7 cellular contexts compared by ENCODE assay signal in the genomic region with DNA sequence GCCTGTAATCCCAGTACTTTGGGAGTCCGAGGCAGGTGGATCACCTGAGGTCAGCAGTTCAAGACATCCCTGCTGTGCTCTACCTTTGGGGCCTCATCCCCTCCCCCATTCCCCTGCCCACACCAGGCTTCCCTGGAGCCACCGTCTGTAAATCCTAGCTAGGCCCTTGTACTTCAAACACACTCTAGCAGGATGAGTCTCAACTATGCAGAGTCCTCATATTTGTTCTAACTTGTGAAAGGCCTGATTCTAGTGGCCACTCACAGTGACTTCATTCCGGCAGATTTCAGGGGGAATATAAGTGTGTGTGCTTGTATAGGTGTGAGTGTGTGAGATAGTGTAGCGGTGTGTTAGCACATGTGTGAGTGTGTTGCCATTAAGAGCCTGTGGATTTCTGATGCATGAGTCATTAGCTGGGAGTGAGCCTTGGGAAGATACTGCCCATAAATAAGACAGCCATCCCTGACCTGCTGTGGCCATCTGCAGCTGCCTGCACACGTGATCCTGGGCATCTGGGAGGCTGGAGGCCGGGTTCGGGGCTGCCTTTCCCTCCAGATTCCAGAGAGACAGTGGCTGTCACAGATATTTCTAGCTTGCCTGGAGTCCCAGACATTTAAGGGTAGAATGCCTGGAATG. TPM values are rescaled to one million over a fixed set of nuclear protein-coding genes. Genes with fewer than 3 reads are reported as not detected.
A peak's percentile ranks its signal among the peaks of the same experiment; 100 is the strongest.
DNase-seq lines count a peak whose midpoint lies in the region; FAIRE-seq and TF ChIP-seq lines count a peak whose summit lies in the region.

No MANE protein-coding gene starts in this region.

- in situ Hi-C loops in GM23248 (cut with MboI), result no loop called here

- TF ChIP-seq POLR2A in GM12892 (IDR thresholded peaks at IDR 0.05; ENCODE audit: low read depth, low read length), result no peak

- WGBS in GM23248 (ENCODE audit: low coverage in 1 of 2, low lambda C conversion rate in 2 of 2, missing lambda C conversion rate in 2 of 2), 2 experiments, result 56 to 59% methylated on average over 7 of the region's 7 CpGs

- H4K20me1 ChIP-seq in GM23248 (ENCODE audit: insufficient read depth), result no peaks in the 10 kb centered on the region

- H3F3A ChIP-seq in GM23248 (ENCODE audit: insufficient read depth), result peaks cover 11% of the 10 kb centered on the region

- no peaks in the 10 kb centered on the region for H3K9me3 ChIP-seq in GM23248 (ENCODE audit: low read depth)

- no peak overlapping the region for H3K27ac ChIP-seq in GM23248

- H3K9ac ChIP-seq in GM23248, result no peak overlapping the region

- H3K4me3 ChIP-seq in GM23248 (no peak overlapping the region), retinal pigment epithelial cell (ENCODE audit: low read length) (no peak overlapping the region)

- intact Hi-C loops in head of caudate nucleus (cut with DNase I), result no loop called here

- H3K36me3 ChIP-seq in GM23248 (ENCODE audit: low read depth), result no peaks in the 10 kb centered on the region

- H3K27me3 ChIP-seq in GM23248 (replicated peaks; ENCODE audit: insufficient read depth), result peaks cover 26% of the 10 kb centered on the region

- no peak for FAIRE-seq in GM12892 (lab: Jason Lieb, UNC)

- H3K4me2 ChIP-seq in GM23248 (ENCODE audit: unreplicated experiment), result peak overlapping the region; percentile 41

- H3K9me2 ChIP-seq in GM23248 (ENCODE audit: insufficient read depth), result no peaks in the 10 kb centered on the region

- no peak for TF ChIP-seq CTCF in retinal pigment epithelial cell (conservative IDR thresholded peaks at IDR 0.05; ENCODE audit: low read depth, low read length)

- no peak overlapping the region for H2AFZ ChIP-seq in GM23248

- H3K4me1 ChIP-seq in GM23248 (ENCODE audit: insufficient read depth), result peaks cover 12% of the 10 kb centered on the region

- DNase-seq in GM23248 (peak; percentile 87), RPMI7951 (ENCODE audit: low read depth) (peak; percentile 96), fibroblast of peridontal ligament (ENCODE audit: extremely low read depth) (peak; percentile 84), retinal pigment epithelial cell (ENCODE audit: low read depth) (peak; percentile 53), GDM1 (lab: John Stamatoyannopoulos, UW) (no peak), head of caudate nucleus (no peak), GM12892 (ENCODE audit: insufficient read length) (no peak)

- H3K79me2 ChIP-seq in GM23248 (ENCODE audit: insufficient read depth), result no peaks in the 10 kb centered on the region

RNA-seq across cellular contexts. Expression of gene NEURL1, which starts 1.7 kb away (rescaled TPM):
- total RNA-seq in GM23248 (2014; rRNA removed; shearing (Covaris generic)), result 0.63 and 1.1 TPM in 2 replicates
- polyA plus RNA-seq in GM23248 (2016; fragmentation: Nextera tagmentation; extraction: Ambion mirVana), result 1.5 TPM in 2 replicates
- not detected in 2 replicates for total RNA-seq in RPMI7951 (2014; rRNA removed; shearing (Covaris generic))
- 0.36 TPM for polyA plus RNA-seq in GM12892 (2012; ENCODE audit: missing spikeins)

RNA-seq across cellular contexts. Expression of gene CALHM3, which starts 12.8 kb away (rescaled TPM):
- total RNA-seq in GM23248 (2014; rRNA removed; shearing (Covaris generic)), result not detected in 2 replicates
- polyA plus RNA-seq in GM23248 (2016; fragmentation: Nextera tagmentation; extraction: Ambion mirVana), result not detected in 2 replicates
- 6.8 and 8.2 TPM in 2 replicates for total RNA-seq in RPMI7951 (2014; rRNA removed; shearing (Covaris generic))
- 0.47 TPM for polyA plus RNA-seq in GM12892 (2012; ENCODE audit: missing spikeins)

RNA-seq across cellular contexts. Expression of gene CALHM1, which starts 33.1 kb away (rescaled TPM):
- not detected in 2 replicates for total RNA-seq in GM23248 (2014; rRNA removed; shearing (Covaris generic))
- 0.08 TPM in 1 of 2 replicates, not detected in the other for polyA plus RNA-seq in GM23248 (2016; fragmentation: Nextera tagmentation; extraction: Ambion mirVana)
- not detected in 2 replicates for total RNA-seq in RPMI7951 (2014; rRNA removed; shearing (Covaris generic))
- 0.53 TPM for polyA plus RNA-seq in GM12892 (2012; ENCODE audit: missing spikeins)

RNA-seq across cellular contexts. Expression of gene CALHM2, which starts 39.7 kb away (rescaled TPM):
- total RNA-seq in GM23248 (2014; rRNA removed; shearing (Covaris generic)), result 62.6 and 74.3 TPM in 2 replicates
- polyA plus RNA-seq in GM23248 (2016; fragmentation: Nextera tagmentation; extraction: Ambion mirVana), result 78.6 and 80.0 TPM in 2 replicates
- 1.9 and 3.1 TPM in 2 replicates for total RNA-seq in RPMI7951 (2014; rRNA removed; shearing (Covaris generic))
- 11.5 TPM for polyA plus RNA-seq in GM12892 (2012; ENCODE audit: missing spikeins)

Comparison
In these comparisons a context has a peak if more than half of its experiments do, and no peak if none do; other contexts are left out.
1. DNase-seq: peak in GM23248 (single experiment), RPMI7951 (single experiment), fibroblast of peridontal ligament (single experiment) and retinal pigment epithelial cell (single experiment); none in GDM1 (single experiment), head of caudate nucleus (0 of 42) and GM12892 (single experiment).